Comparison of ENCODE assay signal across 10 cellular contexts in the genomic region with DNA sequence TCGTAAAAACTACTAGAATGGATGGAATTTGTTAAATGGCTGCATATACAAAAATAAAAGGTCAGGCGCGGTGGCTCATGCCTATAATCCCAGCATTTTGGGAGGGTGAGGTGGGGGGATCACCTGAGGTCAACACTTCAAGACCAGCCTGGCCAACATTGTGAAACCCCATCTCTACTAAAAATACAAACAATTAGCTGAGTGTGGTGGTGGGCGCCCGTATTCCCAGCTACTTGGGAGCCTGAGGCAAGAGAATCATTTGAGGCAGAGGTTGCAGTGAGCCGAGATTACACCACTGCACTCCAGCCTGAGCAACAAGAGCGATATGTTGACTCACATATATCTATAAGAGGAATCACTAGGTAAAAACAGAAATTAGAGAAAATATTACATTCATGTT. TPM values are rescaled to one million over a fixed set of nuclear protein-coding genes. Genes with fewer than 3 reads are reported as not detected.
"Had no signal": no experiment of that assay in that cellular context is flagged by ENCODE, and none has a peak within 500 bp of the region (broad histone marks: within the 10 kb centered on the region; RNA-seq: fewer than 3 reads in every experiment).

No MANE protein-coding gene starts in this region.

- H3K4me1 ChIP-seq: HAP-1 had no signal

- H3K4me3 ChIP-seq: GM23338, HAP-1, K562 had no signal

- H3K4me2 ChIP-seq: GM23338 had no signal

- DNase-seq: H7, HFFc6, IMR-90, KG1 had no signal

- H2AFZ ChIP-seq: GM23338 had no signal

- ATAC-seq: GM23338, HCT116, K562 had no signal

- H3K36me3 ChIP-seq: HAP-1 had no signal

RNA-seq across cellular contexts. Expression of a gene that starts 9.3 kb away (rescaled TPM):
- total RNA-seq: H1, H7, HT-29, K562 had no signal
- polyA plus RNA-seq: K562 had no signal
